In the genomic region with DNA sequence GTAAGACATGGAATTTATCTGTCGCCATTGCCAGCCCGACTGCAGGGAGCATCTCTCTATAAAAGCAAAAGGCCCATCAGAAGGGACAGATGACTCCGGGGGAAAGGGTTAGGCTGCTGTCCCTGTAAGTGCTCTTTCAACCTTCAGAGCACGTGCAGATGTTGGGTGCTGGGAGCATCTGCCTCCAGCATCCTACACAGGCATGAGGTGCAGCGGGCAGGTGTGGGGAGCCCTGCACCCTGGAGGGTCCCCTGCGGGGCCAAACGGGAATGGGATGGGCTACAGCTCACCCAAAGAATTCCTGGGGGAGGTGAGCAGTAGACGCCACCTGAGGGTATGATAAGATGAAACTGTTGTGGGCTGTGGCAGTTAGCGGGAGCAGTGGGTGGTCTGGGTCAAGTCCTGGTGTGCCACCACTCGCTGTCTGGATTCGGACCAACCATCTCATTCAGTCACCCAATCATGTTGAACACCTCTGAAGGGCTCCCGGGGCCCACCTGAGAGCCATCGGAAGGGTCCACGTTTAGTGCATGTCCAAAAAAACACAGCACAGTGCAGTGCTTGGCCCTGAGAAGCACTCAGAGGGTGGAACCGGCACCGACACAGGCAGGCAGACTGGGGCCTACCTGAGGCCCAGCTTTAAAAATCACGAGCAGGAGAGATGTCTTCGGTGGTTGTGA, we compare ENCODE assay signal across 1 cellular context.
TF ChIP-seq lines count a peak whose summit lies in the region.

No MANE protein-coding gene starts in this region.

TF ChIP-seq in HepG2, 621 proteins besides CTCF, POLR2A, EP300 and RAD21:
- TF ChIP-seq, protein P1, sequence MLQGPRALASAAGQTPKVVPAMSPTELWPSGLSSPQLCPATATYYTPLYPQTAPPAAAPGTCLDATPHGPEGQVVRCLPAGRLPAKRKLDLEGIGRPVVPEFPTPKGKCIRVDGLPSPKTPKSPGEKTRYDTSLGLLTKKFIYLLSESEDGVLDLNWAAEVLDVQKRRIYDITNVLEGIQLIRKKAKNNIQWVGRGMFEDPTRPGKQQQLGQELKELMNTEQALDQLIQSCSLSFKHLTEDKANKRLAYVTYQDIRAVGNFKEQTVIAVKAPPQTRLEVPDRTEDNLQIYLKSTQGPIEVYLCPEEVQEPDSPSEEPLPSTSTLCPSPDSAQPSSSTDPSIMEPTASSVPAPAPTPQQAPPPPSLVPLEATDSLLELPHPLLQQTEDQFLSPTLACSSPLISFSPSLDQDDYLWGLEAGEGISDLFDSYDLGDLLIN (CRISPR knock-in tag; IDR thresholded peaks at IDR 0.05; ENCODE audit: borderline replicate concordance), result no peak
- TF ChIP-seq, protein P2, sequence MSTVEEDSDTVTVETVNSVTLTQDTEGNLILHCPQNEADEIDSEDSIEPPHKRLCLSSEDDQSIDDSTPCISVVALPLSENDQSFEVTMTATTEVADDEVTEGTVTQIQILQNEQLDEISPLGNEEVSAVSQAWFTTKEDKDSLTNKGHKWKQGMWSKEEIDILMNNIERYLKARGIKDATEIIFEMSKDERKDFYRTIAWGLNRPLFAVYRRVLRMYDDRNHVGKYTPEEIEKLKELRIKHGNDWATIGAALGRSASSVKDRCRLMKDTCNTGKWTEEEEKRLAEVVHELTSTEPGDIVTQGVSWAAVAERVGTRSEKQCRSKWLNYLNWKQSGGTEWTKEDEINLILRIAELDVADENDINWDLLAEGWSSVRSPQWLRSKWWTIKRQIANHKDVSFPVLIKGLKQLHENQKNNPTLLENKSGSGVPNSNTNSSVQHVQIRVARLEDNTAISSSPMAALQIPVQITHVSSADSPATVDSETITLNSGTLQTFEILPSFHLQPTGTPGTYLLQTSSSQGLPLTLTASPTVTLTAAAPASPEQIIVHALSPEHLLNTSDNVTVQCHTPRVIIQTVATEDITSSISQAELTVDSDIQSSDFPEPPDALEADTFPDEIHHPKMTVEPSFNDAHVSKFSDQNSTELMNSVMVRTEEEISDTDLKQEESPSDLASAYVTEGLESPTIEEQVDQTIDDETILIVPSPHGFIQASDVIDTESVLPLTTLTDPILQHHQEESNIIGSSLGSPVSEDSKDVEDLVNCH (CRISPR knock-in tag; IDR thresholded peaks at IDR 0.05), result no peak
- TF ChIP-seq SRSF1 (optimal IDR thresholded peaks at IDR 0.05; ENCODE audit: low read depth, low read length) (no peak), DR1 (CRISPR knock-in tag; IDR thresholded peaks at IDR 0.05) (no peak), ZFYVE20 (CRISPR knock-in tag; IDR thresholded peaks at IDR 0.05; ENCODE audit: borderline replicate concordance, low read depth) (no peak), ZNF124 (CRISPR knock-in tag; IDR thresholded peaks at IDR 0.05) (no peak), NFATC3 (CRISPR knock-in tag; IDR thresholded peaks at IDR 0.05) (no peak), ZSCAN31 (CRISPR knock-in tag; IDR thresholded peaks at IDR 0.05; ENCODE audit: low read depth) (no peak), SKI (IDR thresholded peaks at IDR 0.05; ENCODE audit: partially characterized antibody) (no peak), ZBTB3 (CRISPR knock-in tag; IDR thresholded peaks at IDR 0.05; ENCODE audit: borderline replicate concordance, low read depth) (no peak), MAFF (IDR thresholded peaks at IDR 0.05; ENCODE audit: low read depth, low read length) (no peak)
- TF ChIP-seq, protein P3, sequence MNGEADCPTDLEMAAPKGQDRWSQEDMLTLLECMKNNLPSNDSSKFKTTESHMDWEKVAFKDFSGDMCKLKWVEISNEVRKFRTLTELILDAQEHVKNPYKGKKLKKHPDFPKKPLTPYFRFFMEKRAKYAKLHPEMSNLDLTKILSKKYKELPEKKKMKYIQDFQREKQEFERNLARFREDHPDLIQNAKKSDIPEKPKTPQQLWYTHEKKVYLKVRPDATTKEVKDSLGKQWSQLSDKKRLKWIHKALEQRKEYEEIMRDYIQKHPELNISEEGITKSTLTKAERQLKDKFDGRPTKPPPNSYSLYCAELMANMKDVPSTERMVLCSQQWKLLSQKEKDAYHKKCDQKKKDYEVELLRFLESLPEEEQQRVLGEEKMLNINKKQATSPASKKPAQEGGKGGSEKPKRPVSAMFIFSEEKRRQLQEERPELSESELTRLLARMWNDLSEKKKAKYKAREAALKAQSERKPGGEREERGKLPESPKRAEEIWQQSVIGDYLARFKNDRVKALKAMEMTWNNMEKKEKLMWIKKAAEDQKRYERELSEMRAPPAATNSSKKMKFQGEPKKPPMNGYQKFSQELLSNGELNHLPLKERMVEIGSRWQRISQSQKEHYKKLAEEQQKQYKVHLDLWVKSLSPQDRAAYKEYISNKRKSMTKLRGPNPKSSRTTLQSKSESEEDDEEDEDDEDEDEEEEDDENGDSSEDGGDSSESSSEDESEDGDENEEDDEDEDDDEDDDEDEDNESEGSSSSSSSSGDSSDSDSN (CRISPR knock-in tag; IDR thresholded peaks at IDR 0.05), result no peak
